13 cellular contexts compared by ENCODE assay signal in the genomic region with DNA sequence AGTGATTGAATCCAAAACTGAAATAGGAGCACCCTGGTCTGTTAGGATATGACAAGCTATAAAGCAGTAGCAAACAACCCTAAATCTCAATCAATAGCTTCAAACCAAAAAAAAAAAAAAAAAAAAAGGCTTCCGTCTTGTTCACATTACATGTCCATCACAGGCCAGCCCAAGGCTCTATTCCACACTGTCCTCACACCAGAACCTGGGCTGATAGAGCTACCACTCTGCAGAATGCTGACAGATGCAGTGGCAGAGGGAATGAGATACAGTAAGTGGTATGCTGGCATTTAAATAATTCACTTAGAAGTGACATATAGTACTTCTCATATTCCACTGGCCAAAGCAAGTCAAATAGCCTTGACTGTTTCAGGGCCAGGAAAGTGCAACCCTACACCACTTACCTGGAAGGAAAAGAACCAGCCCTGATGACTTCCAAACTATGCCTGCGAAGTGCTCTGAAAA. TPM values are rescaled to one million over a fixed set of nuclear protein-coding genes. Genes with fewer than 3 reads are reported as not detected.
DNase-seq lines count a peak whose midpoint lies in the region; ATAC-seq lines count a peak whose summit lies in the region.
"Had no signal": no experiment of that assay in that cellular context is flagged by ENCODE, and none has a peak within 500 bp of the region (broad histone marks: within the 10 kb centered on the region; RNA-seq: fewer than 3 reads in every experiment).

No MANE protein-coding gene starts in this region.

- H3K4me1 Mint-ChIP-seq in activated naive CD8-positive, alpha-beta T cell treated with anti-CD3 and anti-CD28 coated beads for 36 hours = peaks cover 70% of the 10 kb centered on the region
- H3K4me1 Mint-ChIP-seq in stimulated activated effector memory CD8-positive, alpha-beta T cell treated with anti-CD3 and anti-CD28 coated beads, Interleukin-12 subunit alpha, Interleukin-12 subunit beta, amount 100 ng/mL, for 72 hours = peaks cover 23% of the 10 kb centered on the region

- peak overlapping the region; percentile 69 for H3K4me3 Mint-ChIP-seq in activated naive CD8-positive, alpha-beta T cell treated with anti-CD3 and anti-CD28 coated beads for 36 hours
- H3K4me3 Mint-ChIP-seq in stimulated activated effector memory CD8-positive, alpha-beta T cell treated with anti-CD3 and anti-CD28 coated beads, Interleukin-12 subunit alpha, Interleukin-12 subunit beta, amount 100 ng/mL, for 72 hours = peak overlapping the region; percentile 34

- H3K9me3 Mint-ChIP-seq in activated naive CD8-positive, alpha-beta T cell treated with anti-CD3 and anti-CD28 coated beads for 36 hours = peaks cover 12% of the 10 kb centered on the region
- peaks cover 2% of the 10 kb centered on the region for H3K9me3 Mint-ChIP-seq in stimulated activated effector memory CD8-positive, alpha-beta T cell treated with anti-CD3 and anti-CD28 coated beads, Interleukin-12 subunit alpha, Interleukin-12 subunit beta, amount 100 ng/mL, for 72 hours

- peak; percentile 1 for ATAC-seq in HG03066 (IDR thresholded peaks at IDR 0.05; ENCODE audit: low read depth, unreplicated experiment)
- no peak for ATAC-seq in stimulated activated effector memory CD8-positive, alpha-beta T cell treated with anti-CD3 and anti-CD28 coated beads, Interleukin-12 subunit alpha, Interleukin-12 subunit beta, amount 100 ng/mL, for 72 hours
- no peak for ATAC-seq in GM18498 (IDR thresholded peaks at IDR 0.05; ENCODE audit: unreplicated experiment)
- ATAC-seq in HG03571 (IDR thresholded peaks at IDR 0.05; ENCODE audit: unreplicated experiment) = no peak

- DNase-seq in activated CD8-positive, alpha-beta memory T cell treated with anti-CD3 and anti-CD28 coated beads for 24 hours = peak; percentile 69
- DNase-seq in activated CD8-positive, alpha-beta memory T cell treated with anti-CD3 and anti-CD28 coated beads, Interleukin-2, amount 50 U/mL, for 48 hours = no peak
- DNase-seq in activated naive CD8-positive, alpha-beta T cell treated with anti-CD3 and anti-CD28 coated beads for 36 hours = no peak
- no peak for DNase-seq in stimulated activated effector memory CD8-positive, alpha-beta T cell treated with anti-CD3 and anti-CD28 coated beads, Interleukin-12 subunit alpha, Interleukin-12 subunit beta, amount 100 ng/mL, for 72 hours (ENCODE audit: low spot score in 2 of 2)
- DNase-seq in posterior cingulate gyrus = no peak
- DNase-seq: effector CD8-positive, alpha-beta T cell; midbrain; NCI-H2107; pancreas; transverse colon had no signal

- peaks cover 76% of the 10 kb centered on the region for H3K36me3 Mint-ChIP-seq in activated naive CD8-positive, alpha-beta T cell treated with anti-CD3 and anti-CD28 coated beads for 36 hours
- peaks cover 11% of the 10 kb centered on the region for H3K36me3 Mint-ChIP-seq in stimulated activated effector memory CD8-positive, alpha-beta T cell treated with anti-CD3 and anti-CD28 coated beads, Interleukin-12 subunit alpha, Interleukin-12 subunit beta, amount 100 ng/mL, for 72 hours

- peaks cover 3% of the 10 kb centered on the region for H3K27me3 Mint-ChIP-seq in activated naive CD8-positive, alpha-beta T cell treated with anti-CD3 and anti-CD28 coated beads for 36 hours

- intact Hi-C loops in posterior cingulate gyrus (cut with DNase I) = loop anchor here (10.0 kb wide), 1 partner anchor 165 kb away; no protein-coding TSS in a partner anchor

- H3K27ac Mint-ChIP-seq in activated naive CD8-positive, alpha-beta T cell treated with anti-CD3 and anti-CD28 coated beads for 36 hours = peak overlapping the region; percentile 96
- peak overlapping the region; percentile 73 for H3K27ac Mint-ChIP-seq in stimulated activated effector memory CD8-positive, alpha-beta T cell treated with anti-CD3 and anti-CD28 coated beads, Interleukin-12 subunit alpha, Interleukin-12 subunit beta, amount 100 ng/mL, for 72 hours

RNA-seq across cellular contexts. Expression of gene CDCA7L, which starts 5.8 kb away (rescaled TPM):
- total RNA-seq in activated naive CD8-positive, alpha-beta T cell treated with anti-CD3 and anti-CD28 coated beads for 36 hours = 100 to 1,000 TPM; 123 to 128 TPM
